In the genomic region with DNA sequence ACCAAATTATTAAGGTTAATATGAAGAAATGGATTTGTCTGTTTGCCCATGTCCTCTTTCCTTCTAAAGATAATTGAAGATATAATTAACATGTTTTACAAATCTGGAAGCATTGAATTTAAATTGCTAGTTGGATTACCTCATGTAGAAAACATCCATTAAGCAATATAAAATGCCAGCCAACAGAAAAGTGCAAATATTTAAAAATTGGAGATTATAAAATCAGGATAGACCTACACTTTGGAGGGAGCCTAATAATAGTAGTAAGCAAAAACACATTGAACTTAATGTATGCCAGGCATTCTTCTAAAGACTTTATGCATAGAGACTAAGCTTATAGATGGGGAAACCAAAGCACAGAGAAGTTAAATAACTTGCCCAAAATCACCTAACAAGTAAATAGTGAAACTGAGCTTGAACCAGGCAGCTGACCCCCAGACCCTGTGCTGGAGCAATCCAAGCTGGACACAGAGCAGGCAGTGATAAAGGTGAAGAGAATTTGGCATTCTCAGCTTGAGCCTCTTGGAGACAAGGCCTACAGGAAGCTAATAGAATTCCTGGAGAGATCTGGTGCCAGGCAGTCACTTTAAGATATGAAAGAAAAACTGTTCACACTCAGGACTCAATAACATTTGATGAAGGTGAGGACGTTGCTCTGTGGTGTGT, we compare ENCODE assay signal across 9 cellular contexts.
"Had no signal": no experiment of that assay in that cellular context is flagged by ENCODE, and none has a peak within 500 bp of the region (broad histone marks: within the 10 kb centered on the region; RNA-seq: fewer than 3 reads in every experiment).

No MANE protein-coding gene starts in this region.

- FAIRE-seq: H54, HTR-8/SVneo, K562 had no signal

- H2AFZ ChIP-seq: GM23248 had no signal

- DNase-seq: GM23248, GOT3, H9, HCEC 1CT, Kasumi-1, KG1 had no signal

- H3K4me1 Mint-ChIP-seq: H9 had no signal

- H3K4me3 Mint-ChIP-seq: H9 had no signal

- H3K9me3 Mint-ChIP-seq: H9 had no signal

- H3K9ac ChIP-seq: GM23248 had no signal

- H3K27ac Mint-ChIP-seq: H9 had no signal

- H3K27ac ChIP-seq: GM23248 had no signal

- H3K4me3 ChIP-seq: GM23248, K562 had no signal

- ATAC-seq: K562 had no signal
